Comparison of ENCODE assay signal across 1 cellular context in the genomic region with DNA sequence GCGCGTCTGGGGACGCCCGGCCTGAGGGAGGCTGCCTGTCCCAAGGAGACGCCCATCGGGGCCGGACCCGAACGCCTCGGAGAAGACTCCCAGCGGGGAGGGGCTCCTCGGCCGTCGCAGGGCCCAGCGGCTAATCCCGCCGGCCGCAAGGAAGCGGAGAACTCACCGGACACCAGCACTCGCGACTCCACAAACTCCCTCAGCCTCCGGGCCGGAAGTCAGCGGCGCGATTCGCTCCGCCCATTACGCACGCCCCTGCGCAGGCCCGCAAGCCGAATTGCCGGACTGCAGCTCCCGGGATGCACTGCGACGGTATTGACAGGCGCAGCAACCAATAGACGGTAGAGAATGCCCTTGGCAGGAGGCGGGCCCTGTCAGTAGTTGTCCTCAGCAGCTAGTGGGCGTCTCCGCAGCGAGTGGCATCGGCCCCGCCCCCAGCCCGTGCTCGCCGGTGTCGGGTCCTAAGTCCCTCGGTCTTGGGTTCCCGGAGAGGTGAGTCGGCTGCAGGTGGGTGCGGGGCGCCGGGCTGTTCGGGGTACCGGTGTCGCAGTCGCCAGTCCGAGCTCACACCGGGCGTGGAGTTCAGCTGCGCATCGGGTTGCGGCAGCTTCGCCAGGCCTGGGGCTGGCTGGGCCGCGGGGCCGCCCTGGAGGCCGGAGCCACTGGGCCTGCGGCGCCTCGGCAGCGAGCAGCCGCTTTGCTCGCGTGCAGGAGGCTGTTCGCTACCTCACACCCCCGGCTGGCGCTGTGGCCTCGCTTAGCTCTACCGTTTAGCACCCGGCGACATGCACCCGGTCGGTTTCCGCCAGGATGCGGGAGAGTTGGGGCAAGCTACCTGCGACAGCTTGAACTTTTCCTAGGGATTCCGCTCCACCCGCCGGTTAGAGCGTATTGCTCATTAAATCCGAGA.
TF ChIP-seq lines count a peak whose summit lies in the region.

ZNF174 (plus strand) TSS at position 437 of the 910 bp plus-strand sequence. CDS start 790 bp downstream, outside the sequence.
ZSCAN32 (minus strand) TSS at position 226 of the 910 bp plus-strand sequence. CDS start 3,447 bp downstream, outside the sequence.

TF ChIP-seq in HepG2, 621 proteins besides CTCF, POLR2A, EP300 and RAD21 (continued from another document and continues in another):
- TF ChIP-seq HIC2 (CRISPR knock-in tag; IDR thresholded peaks at IDR 0.05; ENCODE audit: low read depth) (0 out of 2 replicates have a peak, but pooled peaks have one; percentile 22), CENPX (CRISPR knock-in tag; IDR thresholded peaks at IDR 0.05) (no peak), HNF4A (CRISPR knock-in tag; IDR thresholded peaks at IDR 0.05) (peak; percentile 75), SALL2 (CRISPR knock-in tag; IDR thresholded peaks at IDR 0.05) (peak; percentile 87), KAT2B (IDR thresholded peaks at IDR 0.05; ENCODE audit: borderline replicate concordance, low read depth, low read length) (no peak), ERF (CRISPR knock-in tag; IDR thresholded peaks at IDR 0.05) (peak; percentile 75), ZNF180 (CRISPR knock-in tag; IDR thresholded peaks at IDR 0.05; ENCODE audit: borderline replicate concordance, low read depth) (no peak), ZSCAN25 (CRISPR knock-in tag; IDR thresholded peaks at IDR 0.05) (peak; percentile 60; the same call in 1 of the 2 replicates), ZNF160 (CRISPR knock-in tag; IDR thresholded peaks at IDR 0.05) (no peak), FUBP1 (CRISPR knock-in tag; IDR thresholded peaks at IDR 0.05; ENCODE audit: borderline replicate concordance) (no peak), TIGD3 (CRISPR knock-in tag; IDR thresholded peaks at IDR 0.05; ENCODE audit: borderline replicate concordance) (no peak), ZNF512B (CRISPR knock-in tag; IDR thresholded peaks at IDR 0.05; ENCODE audit: borderline replicate concordance) (no peak), GMEB1 (CRISPR knock-in tag; IDR thresholded peaks at IDR 0.05; ENCODE audit: borderline replicate concordance) (peak; percentile 99), ZFYVE20 (CRISPR knock-in tag; IDR thresholded peaks at IDR 0.05; ENCODE audit: borderline replicate concordance, low read depth) (0 out of 2 replicates have a peak, but pooled peaks have one; percentile 39), ZNF101 (CRISPR knock-in tag; IDR thresholded peaks at IDR 0.05; ENCODE audit: borderline replicate concordance, low read depth) (no peak), KAT8 (CRISPR knock-in tag; IDR thresholded peaks at IDR 0.05) (peak; percentile 87), SNAPC4 (CRISPR knock-in tag; IDR thresholded peaks at IDR 0.05) (no peak; the same call in 1 of the 2 replicates), ZNF879 (CRISPR knock-in tag; IDR thresholded peaks at IDR 0.05) (peak; percentile 83), ISL2 (CRISPR knock-in tag; IDR thresholded peaks at IDR 0.05) (peak; percentile 13), U2AF2 (IDR thresholded peaks at IDR 0.05; ENCODE audit: low read depth, low read length) (no peak), THAP8 (CRISPR knock-in tag; IDR thresholded peaks at IDR 0.05; ENCODE audit: borderline replicate concordance) (no peak), TGIF2 (CRISPR knock-in tag; IDR thresholded peaks at IDR 0.05) (0 out of 2 replicates have a peak, but pooled peaks have one; percentile 20), ZNF20 (CRISPR knock-in tag; IDR thresholded peaks at IDR 0.05) (no peak), SNAI1 (CRISPR knock-in tag; IDR thresholded peaks at IDR 0.05; ENCODE audit: borderline replicate concordance) (no peak), TBX2 (CRISPR knock-in tag; IDR thresholded peaks at IDR 0.05; ENCODE audit: borderline replicate concordance) (peak; percentile 95), POLR2AphosphoS2 (IDR thresholded peaks at IDR 0.05; ENCODE audit: low read depth, low read length) (no peak), SNAPC2 (CRISPR knock-in tag; IDR thresholded peaks at IDR 0.05) (peak; percentile 51; the same call in 1 of the 2 replicates), ZSCAN12 (CRISPR knock-in tag; IDR thresholded peaks at IDR 0.05) (no peak)
- TF ChIP-seq, protein P1, sequence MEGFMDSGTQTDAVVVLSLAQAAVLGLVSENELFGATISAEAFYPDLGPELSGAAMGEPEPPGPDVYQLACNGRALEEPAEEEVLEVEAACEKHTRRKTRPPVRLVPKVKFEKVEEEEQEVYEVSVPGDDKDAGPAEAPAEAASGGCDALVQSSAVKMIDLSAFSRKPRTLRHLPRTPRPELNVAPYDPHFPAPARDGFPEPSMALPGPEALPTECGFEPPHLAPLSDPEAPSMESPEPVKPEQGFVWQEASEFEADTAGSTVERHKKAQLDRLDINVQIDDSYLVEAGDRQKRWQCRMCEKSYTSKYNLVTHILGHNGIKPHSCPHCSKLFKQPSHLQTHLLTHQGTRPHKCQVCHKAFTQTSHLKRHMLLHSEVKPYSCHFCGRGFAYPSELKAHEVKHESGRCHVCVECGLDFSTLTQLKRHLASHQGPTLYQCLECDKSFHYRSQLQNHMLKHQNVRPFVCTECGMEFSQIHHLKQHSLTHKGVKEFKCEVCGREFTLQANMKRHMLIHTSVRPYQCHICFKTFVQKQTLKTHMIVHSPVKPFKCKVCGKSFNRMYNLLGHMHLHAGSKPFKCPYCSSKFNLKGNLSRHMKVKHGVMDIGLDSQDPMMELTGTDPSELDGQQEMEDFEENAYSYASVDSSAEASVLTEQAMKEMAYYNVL (CRISPR knock-in tag; IDR thresholded peaks at IDR 0.05; ENCODE audit: borderline replicate concordance) = no peak; the same call in 1 of the 2 replicates
- TF ChIP-seq, protein P2, sequence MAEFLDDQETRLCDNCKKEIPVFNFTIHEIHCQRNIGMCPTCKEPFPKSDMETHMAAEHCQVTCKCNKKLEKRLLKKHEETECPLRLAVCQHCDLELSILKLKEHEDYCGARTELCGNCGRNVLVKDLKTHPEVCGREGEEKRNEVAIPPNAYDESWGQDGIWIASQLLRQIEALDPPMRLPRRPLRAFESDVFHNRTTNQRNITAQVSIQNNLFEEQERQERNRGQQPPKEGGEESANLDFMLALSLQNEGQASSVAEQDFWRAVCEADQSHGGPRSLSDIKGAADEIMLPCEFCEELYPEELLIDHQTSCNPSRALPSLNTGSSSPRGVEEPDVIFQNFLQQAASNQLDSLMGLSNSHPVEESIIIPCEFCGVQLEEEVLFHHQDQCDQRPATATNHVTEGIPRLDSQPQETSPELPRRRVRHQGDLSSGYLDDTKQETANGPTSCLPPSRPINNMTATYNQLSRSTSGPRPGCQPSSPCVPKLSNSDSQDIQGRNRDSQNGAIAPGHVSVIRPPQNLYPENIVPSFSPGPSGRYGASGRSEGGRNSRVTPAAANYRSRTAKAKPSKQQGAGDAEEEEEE (CRISPR knock-in tag; IDR thresholded peaks at IDR 0.05; ENCODE audit: borderline replicate concordance) = no peak
